ENCODE assay signal across 1 cellular context in the genomic region with DNA sequence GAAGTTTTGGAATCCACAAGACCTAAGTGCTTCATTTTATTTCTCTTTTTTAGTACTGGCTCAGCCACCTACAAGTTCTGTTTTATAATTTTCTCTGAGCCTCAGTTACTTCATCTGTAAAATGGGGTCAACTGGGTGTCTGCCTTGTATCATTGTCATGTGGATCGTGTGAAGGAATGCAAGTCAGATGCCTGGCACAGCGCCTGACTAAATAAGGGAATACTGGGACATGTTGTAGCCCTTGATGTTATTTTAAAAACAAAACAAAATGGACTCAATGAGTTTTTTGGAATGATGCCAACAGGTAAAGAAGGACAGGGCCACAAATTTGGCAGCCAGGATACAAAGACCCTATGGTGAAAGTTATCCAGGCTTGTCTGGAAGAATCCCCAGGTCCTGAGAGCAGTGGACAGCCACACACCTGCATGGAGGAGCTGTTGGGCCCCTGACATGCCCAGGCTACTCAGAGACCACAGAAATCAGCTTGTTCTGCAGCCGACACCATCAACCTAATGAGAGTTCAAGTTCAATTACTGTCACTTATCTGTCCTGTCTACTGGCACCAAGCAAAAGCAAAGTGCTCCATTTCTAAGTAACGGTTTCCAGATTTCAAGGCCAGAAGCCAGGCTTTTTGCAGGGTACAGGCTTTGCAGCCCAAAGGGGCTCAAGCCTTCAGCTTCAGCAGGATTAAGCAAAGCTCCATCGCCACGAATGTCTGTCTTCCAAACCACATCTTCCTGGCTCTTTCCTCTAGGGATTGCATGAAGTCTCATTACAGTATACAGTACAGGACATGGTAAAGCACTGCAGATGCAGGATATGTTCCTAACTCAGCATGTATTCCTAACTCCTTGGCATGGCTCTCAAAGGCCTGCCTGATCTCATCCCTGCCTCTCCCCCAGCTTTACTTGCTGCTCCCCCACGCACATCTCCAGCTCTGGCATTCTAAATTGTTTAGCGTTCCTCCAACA.
TF ChIP-seq lines count a peak whose summit lies in the region.

No MANE protein-coding gene starts in this region.

TF ChIP-seq in Ishikawa, 13 proteins besides CTCF, POLR2A, EP300 and RAD21 (continued from another document):
- TF ChIP-seq, protein P1, sequence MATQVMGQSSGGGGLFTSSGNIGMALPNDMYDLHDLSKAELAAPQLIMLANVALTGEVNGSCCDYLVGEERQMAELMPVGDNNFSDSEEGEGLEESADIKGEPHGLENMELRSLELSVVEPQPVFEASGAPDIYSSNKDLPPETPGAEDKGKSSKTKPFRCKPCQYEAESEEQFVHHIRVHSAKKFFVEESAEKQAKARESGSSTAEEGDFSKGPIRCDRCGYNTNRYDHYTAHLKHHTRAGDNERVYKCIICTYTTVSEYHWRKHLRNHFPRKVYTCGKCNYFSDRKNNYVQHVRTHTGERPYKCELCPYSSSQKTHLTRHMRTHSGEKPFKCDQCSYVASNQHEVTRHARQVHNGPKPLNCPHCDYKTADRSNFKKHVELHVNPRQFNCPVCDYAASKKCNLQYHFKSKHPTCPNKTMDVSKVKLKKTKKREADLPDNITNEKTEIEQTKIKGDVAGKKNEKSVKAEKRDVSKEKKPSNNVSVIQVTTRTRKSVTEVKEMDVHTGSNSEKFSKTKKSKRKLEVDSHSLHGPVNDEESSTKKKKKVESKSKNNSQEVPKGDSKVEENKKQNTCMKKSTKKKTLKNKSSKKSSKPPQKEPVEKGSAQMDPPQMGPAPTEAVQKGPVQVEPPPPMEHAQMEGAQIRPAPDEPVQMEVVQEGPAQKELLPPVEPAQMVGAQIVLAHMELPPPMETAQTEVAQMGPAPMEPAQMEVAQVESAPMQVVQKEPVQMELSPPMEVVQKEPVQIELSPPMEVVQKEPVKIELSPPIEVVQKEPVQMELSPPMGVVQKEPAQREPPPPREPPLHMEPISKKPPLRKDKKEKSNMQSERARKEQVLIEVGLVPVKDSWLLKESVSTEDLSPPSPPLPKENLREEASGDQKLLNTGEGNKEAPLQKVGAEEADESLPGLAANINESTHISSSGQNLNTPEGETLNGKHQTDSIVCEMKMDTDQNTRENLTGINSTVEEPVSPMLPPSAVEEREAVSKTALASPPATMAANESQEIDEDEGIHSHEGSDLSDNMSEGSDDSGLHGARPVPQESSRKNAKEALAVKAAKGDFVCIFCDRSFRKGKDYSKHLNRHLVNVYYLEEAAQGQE (IDR thresholded peaks at IDR 0.05; ENCODE audit: low read depth) = no peak
- TF ChIP-seq, protein P2, sequence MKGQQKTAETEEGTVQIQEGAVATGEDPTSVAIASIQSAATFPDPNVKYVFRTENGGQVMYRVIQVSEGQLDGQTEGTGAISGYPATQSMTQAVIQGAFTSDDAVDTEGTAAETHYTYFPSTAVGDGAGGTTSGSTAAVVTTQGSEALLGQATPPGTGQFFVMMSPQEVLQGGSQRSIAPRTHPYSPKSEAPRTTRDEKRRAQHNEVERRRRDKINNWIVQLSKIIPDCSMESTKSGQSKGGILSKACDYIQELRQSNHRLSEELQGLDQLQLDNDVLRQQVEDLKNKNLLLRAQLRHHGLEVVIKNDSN (IDR thresholded peaks at IDR 0.05) = no peak
- TF ChIP-seq NFIC (IDR thresholded peaks at IDR 0.05) = peak; percentile 37
